Comparison of ENCODE assay signal across 9 cellular contexts in genomic region chr11:128859563-128860441, GRCh38. TPM values are rescaled to one million over a fixed set of nuclear protein-coding genes. Genes with fewer than 3 reads are reported as not detected.
DNase-seq lines count a peak whose midpoint lies in the region; ATAC-seq and TF ChIP-seq lines count a peak whose summit lies in the region.
"Had no signal": no experiment of that assay in that cellular context is flagged by ENCODE, and none has a peak within 500 bp of the region (broad histone marks: within the 10 kb centered on the region; RNA-seq: fewer than 3 reads in every experiment).

No MANE protein-coding gene starts in this region.

- peaks cover 3 to 6% (median 4%) of the 10 kb centered on the region in 3 donors for H3K27me3 Mint-ChIP-seq in immature natural killer cell (ENCODE audit: low read depth in 3 of 3)
- H3K27me3 Mint-ChIP-seq: stimulated activated naive CD8-positive, alpha-beta T cell treated with anti-CD3 and anti-CD28 coated beads, Interleukin-15, Interleukin-2, amounts not matched to agents 100 ng/mL and 50 ng/mL, for 24 hours had no signal

- TF ChIP-seq CTCF in C4-2B (conservative IDR thresholded peaks at IDR 0.05) = peak; percentile 100
- TF ChIP-seq CTCF in adrenal gland (IDR thresholded peaks at IDR 0.05) = peak; percentile 65 to 95 (median 76)

- H3K36me3 Mint-ChIP-seq in immature natural killer cell = peaks cover 0 to 3% (median 0%) of the 10 kb centered on the region in 3 donors

- H3K4me1 Mint-ChIP-seq in immature natural killer cell = peaks cover 4 to 7% of the 10 kb centered on the region in 2 donors

- no peak for TF ChIP-seq POLR2A in adrenal gland (IDR thresholded peaks at IDR 0.05)

- no peaks in the 10 kb centered on the region for H3K27me3 ChIP-seq in adrenal gland

- H3K4me3 ChIP-seq in adrenal gland = no peak overlapping the region

- DNase-seq in T-helper 2 cell (peak; percentile 52 to 77 (median 68)), adrenal gland (peak; percentile 74 to 87 (median 78)), immature natural killer cell (peak; percentile 64 to 77 (median 73)), NCI-H146 treated with DMSO at 0.1 percent for 48 hours (lab: John Stamatoyannopoulos, UW; ENCODE audit: unreplicated experiment) (no peak)
- peak; percentile 65 to 67 for DNase-seq in stimulated activated CD4-positive, alpha-beta T cell treated with anti-CD3 and anti-CD28 coated beads, Interleukin-1b, Interleukin-23, amount 100 ng/mL, for 4 hours (ENCODE audit: low read depth in 2 of 2)

- H3K9me3 ChIP-seq in adrenal gland (replicated peaks in 1 of 3) = no peaks in the 10 kb centered on the region

- H3K9me3 Mint-ChIP-seq in immature natural killer cell = no peaks in the 10 kb centered on the region
- H3K9me3 Mint-ChIP-seq: stimulated activated naive CD8-positive, alpha-beta T cell treated with anti-CD3 and anti-CD28 coated beads, Interleukin-15, Interleukin-2, amounts not matched to agents 100 ng/mL and 50 ng/mL, for 24 hours had no signal

- ATAC-seq in GM19397 (IDR thresholded peaks at IDR 0.05; ENCODE audit: unreplicated experiment) (peak; percentile 87), HG03457 (IDR thresholded peaks at IDR 0.05; ENCODE audit: unreplicated experiment) (peak; percentile 95)

- H3K36me3 ChIP-seq in adrenal gland (replicated peaks in 1 of 2) = no peaks in the 10 kb centered on the region

- 21 to 34% (median 23%) methylated on average over 29 to 33 of the region's 33 CpGs for WGBS in adrenal gland, 4 donors

- peaks cover 0 to 9% of the 10 kb centered on the region in 2 donors for H3K4me1 ChIP-seq in adrenal gland (replicated peaks in 1 of 2)

- no peak overlapping the region for H3K4me3 Mint-ChIP-seq in immature natural killer cell
- H3K4me3 Mint-ChIP-seq: stimulated activated naive CD8-positive, alpha-beta T cell treated with anti-CD3 and anti-CD28 coated beads, Interleukin-15, Interleukin-2, amounts not matched to agents 100 ng/mL and 50 ng/mL, for 24 hours had no signal

- intact Hi-C loops in adrenal gland (cut with DNase I) = no loop called here

- H3K27ac ChIP-seq in C4-2B (no peak overlapping the region), adrenal gland (no peak overlapping the region)

- H3K27ac Mint-ChIP-seq in immature natural killer cell = no peak overlapping the region
- H3K27ac Mint-ChIP-seq: stimulated activated naive CD8-positive, alpha-beta T cell treated with anti-CD3 and anti-CD28 coated beads, Interleukin-15, Interleukin-2, amounts not matched to agents 100 ng/mL and 50 ng/mL, for 24 hours had no signal

RNA-seq across cellular contexts. Expression of gene KCNJ1, which starts 7.3 kb away (rescaled TPM):
- total RNA-seq in adrenal gland = not detected
- polyA plus RNA-seq in adrenal gland (under 1 TPM in 2 of 3 donors, not detected in 1; 0.16 to 0.17 TPM), immature natural killer cell (not detected)

RNA-seq across cellular contexts. Expression of gene KCNJ5, which starts 31.4 kb away (rescaled TPM):
- 100 to 1,000 TPM in 5 of 8 donors, 10 to 100 TPM in 3; 57.7 to 299 (median 119) TPM for total RNA-seq in adrenal gland
- polyA plus RNA-seq in adrenal gland = 10 to 100 TPM; 37.1 to 53.8 (median 44.5) TPM
- polyA plus RNA-seq in immature natural killer cell = not detected

Comparison
In these comparisons a context has a peak if more than half of its experiments do, and no peak if none do; other contexts are left out.
1. RNA of gene KCNJ5, which starts 31.4 kb away (polyA plus RNA-seq): 37.1 to 53.8 TPM in adrenal gland; not detected in immature natural killer cell; every median in the first group is over 10 times any median in the second.